21 cellular contexts compared by ENCODE assay signal in genomic region chr12:99413751-99414150, GRCh38.
"Had no signal": no experiment of that assay in that cellular context is flagged by ENCODE, and none has a peak within 500 bp of the region (broad histone marks: within the 10 kb centered on the region; RNA-seq: fewer than 3 reads in every experiment).

No MANE protein-coding gene starts in this region.

- H3K36me3 ChIP-seq: brain microvascular endothelial cell, gastrocnemius medialis, right lobe of liver had no signal

- H3K9me3 ChIP-seq: gastrocnemius medialis, right lobe of liver, testis had no signal

- H2AFZ ChIP-seq: parathyroid adenoma had no signal

- H3K4me3 Mint-ChIP-seq: activated naive CD4-positive, alpha-beta T cell treated with anti-CD3 and anti-CD28 coated beads, Interleukin-2, amount 10 ng/mL, durations not matched to agents 7 days and 5 days; activated naive CD8-positive, alpha-beta T cell treated with anti-CD3 and anti-CD28 coated beads, Interleukin-2, amount 50 U/mL, for 24 hours; mesothelial cell of epicardium; natural killer cell treated with Interleukin-12 subunit alpha and Interleukin-12 subunit beta and Interleukin-15 and Interleukin-18, amount 100 ng/mL, for 72 hours had no signal

- H3K9ac ChIP-seq: parathyroid adenoma had no signal

- H3K4me3 ChIP-seq: coronary artery, gastrocnemius medialis, right lobe of liver, smooth muscle cell, testis had no signal

- DNase-seq: activated CD4-positive, alpha-beta T cell treated with anti-CD3 and anti-CD28 coated beads for 1 hour; activated CD8-positive, alpha-beta memory T cell treated with anti-CD3 and anti-CD28 coated beads for 24 hours; activated CD8-positive, alpha-beta memory T cell treated with anti-CD3 and anti-CD28 coated beads, Interleukin-2, amount 50 U/mL, for 48 hours; activated effector memory CD4-positive, alpha-beta T cell treated with Interleukin-2 at 50 U/mL for 16 hours; activated naive CD4-positive, alpha-beta T cell treated with anti-CD3 and anti-CD28 coated beads, Interleukin-2, amount 10 ng/mL, durations not matched to agents 7 days and 5 days; activated naive CD8-positive, alpha-beta T cell treated with anti-CD3 and anti-CD28 coated beads, Interleukin-2, amount 50 U/mL, for 24 hours; activated T-cell treated with anti-CD3 and anti-CD28 coated beads, Interleukin-2, amount 50 U/mL, for 48 hours; aorta; brain microvascular endothelial cell; central memory CD4-positive, alpha-beta T cell; gastrocnemius medialis; right lobe of liver; stimulated activated CD4-positive, alpha-beta T cell treated with anti-CD3 and anti-CD28 coated beads, Interleukin-4, amount 100 ng/mL, for 1 hour; testis had no signal

- ATAC-seq: activated naive CD8-positive, alpha-beta T cell treated with anti-CD3 and anti-CD28 coated beads, Interleukin-2, amount 50 U/mL, for 24 hours; gastrocnemius medialis; left lobe of liver; natural killer cell treated with Interleukin-12 subunit alpha and Interleukin-12 subunit beta and Interleukin-15 and Interleukin-18, amount 100 ng/mL, for 72 hours; right lobe of liver had no signal

- H3K4me1 ChIP-seq: gastrocnemius medialis, parathyroid adenoma, right lobe of liver, testis had no signal

- H3K27me3 Mint-ChIP-seq: activated naive CD4-positive, alpha-beta T cell treated with anti-CD3 and anti-CD28 coated beads, Interleukin-2, amount 10 ng/mL, durations not matched to agents 7 days and 5 days; activated naive CD8-positive, alpha-beta T cell treated with anti-CD3 and anti-CD28 coated beads, Interleukin-2, amount 50 U/mL, for 24 hours; natural killer cell treated with Interleukin-12 subunit alpha and Interleukin-12 subunit beta and Interleukin-15 and Interleukin-18, amount 100 ng/mL, for 72 hours had no signal

- H3K27me3 ChIP-seq: brain microvascular endothelial cell, gastrocnemius medialis, right lobe of liver, testis had no signal

- H3K79me2 ChIP-seq: parathyroid adenoma had no signal

- H3K36me3 Mint-ChIP-seq: activated naive CD4-positive, alpha-beta T cell treated with anti-CD3 and anti-CD28 coated beads, Interleukin-2, amount 10 ng/mL, durations not matched to agents 7 days and 5 days; natural killer cell treated with Interleukin-12 subunit alpha and Interleukin-12 subunit beta and Interleukin-15 and Interleukin-18, amount 100 ng/mL, for 72 hours had no signal

- H3K27ac ChIP-seq: brain microvascular endothelial cell, coronary artery, gastrocnemius medialis, parathyroid adenoma, right lobe of liver, testis, VCaP had no signal

- H3K4me1 Mint-ChIP-seq: activated naive CD4-positive, alpha-beta T cell treated with anti-CD3 and anti-CD28 coated beads, Interleukin-2, amount 10 ng/mL, durations not matched to agents 7 days and 5 days; activated naive CD8-positive, alpha-beta T cell treated with anti-CD3 and anti-CD28 coated beads, Interleukin-2, amount 50 U/mL, for 24 hours; mesothelial cell of epicardium had no signal

- H3K4me2 ChIP-seq: smooth muscle cell had no signal

- H3K27ac Mint-ChIP-seq: activated naive CD4-positive, alpha-beta T cell treated with anti-CD3 and anti-CD28 coated beads, Interleukin-2, amount 10 ng/mL, durations not matched to agents 7 days and 5 days; activated naive CD8-positive, alpha-beta T cell treated with anti-CD3 and anti-CD28 coated beads, Interleukin-2, amount 50 U/mL, for 24 hours; mesothelial cell of epicardium; natural killer cell treated with Interleukin-12 subunit alpha and Interleukin-12 subunit beta and Interleukin-15 and Interleukin-18, amount 100 ng/mL, for 72 hours had no signal
